31 cellular contexts compared by ENCODE assay signal in genomic region chr18:44062345-44062744, GRCh38.
"Had no signal": no experiment of that assay in that cellular context is flagged by ENCODE, and none has a peak within 500 bp of the region (broad histone marks: within the 10 kb centered on the region; RNA-seq: fewer than 3 reads in every experiment).

No MANE protein-coding gene starts in this region.

- ATAC-seq: activated T-helper 17 cell treated with anti-CD3 and anti-CD28 coated beads, Interleukin-2, amount 50 U/mL, for 72 hours; Panc1; Right ventricle myocardium inferior; T-cell had no signal

- H3K27ac ChIP-seq: SK-N-MC, VCaP had no signal

- DNase-seq: activated CD4-positive, alpha-beta memory T cell treated with anti-CD3 and anti-CD28 coated beads for 36 hours; activated CD4-positive, alpha-beta T cell treated with anti-CD3 and anti-CD28 coated beads, Interleukin-2, amount 10 ng/mL, durations not matched to agents 7 days and 5 days; activated CD4-positive, CD25-positive, alpha-beta regulatory T cell; activated CD8-positive, alpha-beta memory T cell treated with anti-CD3 and anti-CD28 coated beads for 24 hours; activated gamma-delta T cell; activated naive CD4-positive, alpha-beta T cell treated with anti-CD3 and anti-CD28 coated beads for 36 hours; activated T-cell treated with anti-CD3 and anti-CD28 coated beads, Interleukin-2, amount 50 U/mL, for 48 hours; amygdala; cortex of kidney; MV-4-11; NCI-H1092 treated with DMSO at 0.1 percent for 48 hours; NCI-H1417 treated with DMSO at 0.1 percent for 48 hours; NCI-H1694; NCI-H2029; NCI-H2107; NCI-H2171 treated with DMSO at 0.1 percent for 48 hours; NCI-H345; NCI-H510A; NCI-H526 treated with DMSO at 0.1 percent for 48 hours; NCI-H82; NK-92 treated with Interleukin-12 subunit alpha and Interleukin-12 subunit beta, amount 100 ng/mL, for 24 hours; OCI-M1; RPMI8226; T-cell; T-helper 2 cell; T1000 had no signal

- H3K4me3 ChIP-seq: SK-N-MC had no signal
